ENCODE assay signal across 17 cellular contexts in the genomic region with DNA sequence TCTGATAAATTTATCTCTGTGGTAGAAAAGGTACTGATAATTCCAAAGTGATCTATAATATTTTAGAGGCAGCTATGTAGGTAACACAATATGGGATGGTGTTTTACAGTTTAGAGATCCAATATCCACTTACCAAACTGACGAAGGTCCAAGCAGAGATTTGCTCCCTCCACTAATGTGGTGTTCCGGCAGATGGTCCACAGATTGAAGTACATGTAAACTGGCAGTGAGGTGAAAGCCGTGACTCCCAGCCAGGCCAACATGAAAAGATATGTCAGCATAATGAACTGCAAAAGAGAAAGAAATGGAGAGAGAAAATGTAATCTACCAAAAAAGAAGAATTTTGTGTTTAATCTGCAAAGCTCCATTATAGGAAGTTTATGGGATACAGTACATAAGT.
DNase-seq lines count a peak whose midpoint lies in the region; ATAC-seq lines count a peak whose summit lies in the region.
"Had no signal": no experiment of that assay in that cellular context is flagged by ENCODE, and none has a peak within 500 bp of the region (broad histone marks: within the 10 kb centered on the region; RNA-seq: fewer than 3 reads in every experiment).

No MANE protein-coding gene starts in this region.

- ATAC-seq in GM19395 (IDR thresholded peaks at IDR 0.05; ENCODE audit: unreplicated experiment) (no peak), HG03442 (IDR thresholded peaks at IDR 0.05; ENCODE audit: unreplicated experiment) (no peak), GM21619 (IDR thresholded peaks at IDR 0.05; ENCODE audit: unreplicated experiment) (no peak), GM21825 (IDR thresholded peaks at IDR 0.05; ENCODE audit: unreplicated experiment) (no peak)
- ATAC-seq: A549, GM23338 had no signal

- DNase-seq in NCI-H1092 treated with DMSO at 0.1 percent for 48 hours (lab: John Stamatoyannopoulos, UW), result peak; percentile 59
- peak; percentile 63 for DNase-seq in NCI-H524 treated with DMSO at 0.1 percent for 48 hours (lab: John Stamatoyannopoulos, UW)
- peak; percentile 95 for DNase-seq in cerebellar cortex (ENCODE audit: low spot score)
- DNase-seq: BE2C; CD4-positive, alpha-beta memory T cell; DMS153; DMS79 treated with DMSO at 0.1 percent for 48 hours; EL; GDM1; H9; IMR-90 had no signal
